ENCODE assay signal across 35 cellular contexts in genomic region chr15:34637305-34637704, GRCh38. TPM values are rescaled to one million over a fixed set of nuclear protein-coding genes. Genes with fewer than 3 reads are reported as not detected.
A peak's percentile ranks its signal among the peaks of the same experiment; 100 is the strongest.
DNase-seq lines count a peak whose midpoint lies in the region; ATAC-seq, FAIRE-seq and TF ChIP-seq lines count a peak whose summit lies in the region.
"Had no signal": no experiment of that assay in that cellular context is flagged by ENCODE, and none has a peak within 500 bp of the region (broad histone marks: within the 10 kb centered on the region; RNA-seq: fewer than 3 reads in every experiment).

No MANE protein-coding gene starts in this region.

- H2BK20ac ChIP-seq in IMR-90 (ENCODE audit: low read depth, low read length): 0 out of 2 replicates have a peak overlapping the region, but pooled peaks have one; percentile 24

- no peak overlapping the region for H4K8ac ChIP-seq in IMR-90 (ENCODE audit: low read depth in 2 of 2, low read length in 2 of 2)

- TF ChIP-seq CTCF in IMR-90 (conservative IDR thresholded peaks at IDR 0.05; ENCODE audit: low read depth, low read length): no peak
- no peak for TF ChIP-seq CTCF in PC-3 (conservative IDR thresholded peaks at IDR 0.05; ENCODE audit: low read depth, low read length)
- TF ChIP-seq CTCF in K562 (IDR thresholded peaks at IDR 0.05 in 2 of 3, conservative IDR thresholded peaks at IDR 0.05 in 1 of 3; ENCODE audit: insufficient read depth in 2 of 3, low read depth in 1 of 3, low read length in 3 of 3): no peak
- TF ChIP-seq CTCF in RWPE1 (conservative IDR thresholded peaks at IDR 0.05; ENCODE audit: low read depth): no peak

- WGBS in IMR-90 (ENCODE audit: extremely low coverage in 2 of 2, insufficient read length in 1 of 2), 2 experiments: no CpG with 5 or more reads among the region's 1 CpG
- 54% methylated on average over 1 of the region's 1 CpG for WGBS in K562 (ENCODE audit: insufficient coverage, low coverage, missing lambda C conversion rate)

- TF ChIP-seq RAD21 in IMR-90 (IDR thresholded peaks at IDR 0.05; ENCODE audit: low read length) (no peak), K562 (CRISPR knock-in tag; conservative IDR thresholded peaks at IDR 0.05 in 1 of 2, IDR thresholded peaks at IDR 0.05 in 1 of 2) (no peak)

- H4K5ac ChIP-seq in IMR-90 (ENCODE audit: low read depth, low read length): no peak overlapping the region

- no peaks in the 10 kb centered on the region for H3K79me1 ChIP-seq in IMR-90 (ENCODE audit: low read depth in 1 of 2, low read length in 2 of 2)

- H2BK15ac ChIP-seq in IMR-90 (ENCODE audit: low read depth, low read length): no peak overlapping the region

- H3K9me3 ChIP-seq in IMR-90 (ENCODE audit: control insufficient read depth, insufficient read depth, low read length) (no peaks in the 10 kb centered on the region), PC-3 (ENCODE audit: low read length) (no peaks in the 10 kb centered on the region), K562 (replicated peaks; ENCODE audit: control insufficient read depth, insufficient read depth, low read depth, low read length) (peaks cover 2% of the 10 kb centered on the region; the same call in 1 of the 2 replicates)
- H3K9me3 ChIP-seq: BE2C, BLaER1, Caco-2 had no signal

- no peaks in the 10 kb centered on the region for H3K9me2 ChIP-seq in PC-3 (replicated peaks; ENCODE audit: low read length)

- no peak for TF ChIP-seq POLR2A in IMR-90 (IDR thresholded peaks at IDR 0.05; ENCODE audit: low read depth, low read length)
- TF ChIP-seq POLR2A in K562 (conservative IDR thresholded peaks at IDR 0.05): no peak

- H3K4ac ChIP-seq in IMR-90 (ENCODE audit: low read depth, low read length): no peak overlapping the region

- POLR2A ChIA-PET in IMR-90 (lab: Charles Lee; ENCODE audit: unreplicated experiment) (no interaction called here), PC-3 (lab: Charles Lee; ENCODE audit: unreplicated experiment) (interaction anchor here (0.6 kb wide), 2 partner anchors 177 to 589 kb away, joined by 4 to 12 read pairs; no protein-coding TSS in a partner anchor), K562 (lab: Yijun Ruan, JAX) (interaction anchor here (0.6 to 0.7 kb wide), 2 partner anchors 55 to 1413 kb away, joined by 3 read pairs; no protein-coding TSS in a partner anchor), RWPE1 (lab: Yijun Ruan, JAX; ENCODE audit: low non-redundant PET) (no interaction called here)

- H3K36me3 ChIP-seq in IMR-90 (ENCODE audit: control insufficient read depth, insufficient read depth, low read length) (no peaks in the 10 kb centered on the region), PC-3 (ENCODE audit: low read depth, low read length) (no peaks in the 10 kb centered on the region), K562 (ENCODE audit: control insufficient read depth, insufficient read depth, low read length) (no peaks in the 10 kb centered on the region)
- H3K36me3 ChIP-seq: BE2C; BLaER1; BLaER1 treated with 17β-estradiol and CSF1 and Interleukin-3, amounts not matched to agents 10 nM and 100 nM had no signal

- H3F3A ChIP-seq in PC-3 (ENCODE audit: low read length, unreplicated experiment): no peaks in the 10 kb centered on the region

- TF ChIP-seq EP300 in K562 (IDR thresholded peaks at IDR 0.05; ENCODE audit: low read length): no peak

- dilution Hi-C loops in IMR-90 (cut with HindIII; ENCODE audit: low sequenced_read_pairs, unreplicated experiment): no loop called here

- DNase-seq in IMR-90 (no peak), PC-3 (peak; percentile 51), K562 (ENCODE audit: extremely low read depth in 1 of 4, low spot score in 3 of 4) (no peak), HT-29 (ENCODE audit: low spot score) (no peak), RWPE1 (ENCODE audit: low spot score) (no peak), OCI-M2 (lab: John Stamatoyannopoulos, UW; ENCODE audit: unreplicated experiment) (no peak)
- no peak for DNase-seq in stimulated activated CD4-positive, alpha-beta T cell treated with anti-CD3 and anti-CD28 coated beads, Interleukin-4, amount 100 ng/mL, for 4 hours
- DNase-seq: 8988T; ACHN; AML-193; BE2C; C1 segment of cervical spinal cord; Caco-2; Calu3; CD4-positive, alpha-beta memory T cell; CD4-positive, alpha-beta T cell; CD4-positive, CD25-positive, alpha-beta regulatory T cell; CD8-positive, alpha-beta memory T cell; CD8-positive, alpha-beta T cell; COR-L47; DMS 273 treated with DMSO at 0.1 percent for 48 hours; DMS153; DMS53; DMS79; DMS79 treated with DMSO at 0.1 percent for 48 hours; DND-41; EL had no signal

- H3K9ac ChIP-seq in IMR-90 (ENCODE audit: low read depth, low read length) (no peak overlapping the region), PC-3 (ENCODE audit: low read length) (no peak overlapping the region), K562 (ENCODE audit: insufficient read depth in 1 of 2, low read depth in 2 of 2, low read length in 2 of 2) (no peak overlapping the region)
- H3K9ac ChIP-seq: BLaER1; BLaER1 treated with 17β-estradiol and CSF1 and Interleukin-3, amounts not matched to agents 10 nM and 100 nM had no signal

- H2AFZ ChIP-seq in IMR-90 (replicated peaks; ENCODE audit: low read length, poor library complexity) (no peak overlapping the region), PC-3 (ENCODE audit: low read length) (no peak overlapping the region), K562 (ENCODE audit: low read depth, low read length) (peak overlapping the region; percentile 83)

- no peak overlapping the region for H3K23ac ChIP-seq in IMR-90 (ENCODE audit: low read depth, low read length)

- H3K79me2 ChIP-seq in PC-3 (ENCODE audit: low read length) (no peaks in the 10 kb centered on the region), K562 (ENCODE audit: control insufficient read depth, insufficient read depth, low read length) (no peaks in the 10 kb centered on the region)

- H2BK120ac ChIP-seq in IMR-90 (ENCODE audit: low read depth, low read length): no peak overlapping the region

- no peaks in the 10 kb centered on the region; the same call in 1 of the 2 replicates for H3K4me1 ChIP-seq in IMR-90 (ENCODE audit: control insufficient read depth, insufficient read depth, low read length)
- H3K4me1 ChIP-seq in PC-3 (ENCODE audit: insufficient read depth, low read length): peaks cover 4% of the 10 kb centered on the region; the same call in 1 of the 2 replicates
- H3K4me1 ChIP-seq in K562 (replicated peaks in 1 of 2; ENCODE audit: control insufficient read depth in 2 of 2, insufficient read depth in 2 of 2, low read length in 2 of 2): peaks cover 0 to 13% of the 10 kb centered on the region in 2 experiments; a peak in 2 of 5 replicates
- H3K4me1 ChIP-seq: A549, BE2C, BLaER1, Caco-2 had no signal

- H3K27me3 ChIP-seq in IMR-90 (ENCODE audit: control insufficient read depth, insufficient read depth, low read length): no peaks in the 10 kb centered on the region
- no peaks in the 10 kb centered on the region for H3K27me3 ChIP-seq in PC-3 (ENCODE audit: low read length)
- no peaks in the 10 kb centered on the region for H3K27me3 ChIP-seq in K562 (ENCODE audit: control insufficient read depth in 2 of 2, insufficient read depth in 2 of 2, low read length in 2 of 2)
- H3K27me3 ChIP-seq: BE2C; BLaER1; BLaER1 treated with 17β-estradiol and CSF1 and Interleukin-3, amounts not matched to agents 10 nM and 100 nM had no signal

- H3K27ac ChIP-seq in IMR-90 (ENCODE audit: insufficient read depth, low read length): no peak overlapping the region
- H3K27ac ChIP-seq in PC-3 (ENCODE audit: low read length): no peak overlapping the region
- H3K27ac ChIP-seq in K562 (ENCODE audit: extremely low read depth, low read depth, low read length): peak overlapping the region; percentile 26; the same call in 1 of the 3 replicates
- H3K27ac ChIP-seq in RWPE1: no peak overlapping the region
- H3K27ac ChIP-seq: 22Rv1; A549; BLaER1; BLaER1 treated with 17β-estradiol and CSF1 and Interleukin-3, amounts not matched to agents 10 nM and 100 nM; C4-2B had no signal

- H3K4me3 ChIP-seq in IMR-90 (ENCODE audit: insufficient read depth, low read depth, low read length) (no peak overlapping the region), PC-3 (ENCODE audit: low read length) (no peak overlapping the region), K562 (no peak overlapping the region)
- H3K4me3 ChIP-seq: A549; BLaER1; BLaER1 treated with 17β-estradiol and CSF1 and Interleukin-3, amounts not matched to agents 10 nM and 100 nM had no signal

- no peak overlapping the region for H3K14ac ChIP-seq in IMR-90 (replicated peaks; ENCODE audit: low read depth, low read length)

- H2AK5ac ChIP-seq in IMR-90 (ENCODE audit: low read depth, low read length): no peak overlapping the region

- FAIRE-seq in G401.6 (lab: Jason Lieb, UNC): peak; percentile 17
- FAIRE-seq in K562 (lab: Jason Lieb, UNC): no peak
- FAIRE-seq: A204.1, D721Med had no signal

- in situ Hi-C loops in IMR-90 (cut with MboI; ENCODE audit: low sequenced_read_pairs) (no loop called here), K562 (cut with MboI) (no loop called here)

- intact Hi-C loops in IMR-90 (cut with micrococcal nuclease): no loop called here
- intact Hi-C loops in PC-3 (cut with micrococcal nuclease): no loop called here
- intact Hi-C loops in K562 (cut with micrococcal nuclease): no loop called here

- no peak overlapping the region for H3K18ac ChIP-seq in IMR-90 (ENCODE audit: low read depth, low read length)

- BruUV-seq in IMR-90 (replicated peaks; lab: Mats Ljungman, UMichigan) (no TSS peak), PC-3 (replicated peaks; lab: Mats Ljungman, UMichigan) (no TSS peak), K562 (replicated peaks; lab: Mats Ljungman, UMichigan) (no TSS peak)

- H3K4me2 ChIP-seq in IMR-90 (ENCODE audit: low read depth, low read length) (no peak overlapping the region), PC-3 (ENCODE audit: low read length) (peak overlapping the region; percentile 17; the same call in 1 of the 2 replicates), K562 (ENCODE audit: insufficient read depth, low read length) (no peak overlapping the region)
- H3K4me2 ChIP-seq: A549; BLaER1; BLaER1 treated with 17β-estradiol and CSF1 and Interleukin-3, amounts not matched to agents 10 nM and 100 nM had no signal

- no peak overlapping the region for H4K91ac ChIP-seq in IMR-90 (ENCODE audit: insufficient read depth, low read depth, low read length)

- H3K56ac ChIP-seq in IMR-90 (ENCODE audit: extremely low read depth, insufficient read depth, low read length): no peak overlapping the region

- no peak overlapping the region for H2AK9ac ChIP-seq in IMR-90 (replicated peaks; ENCODE audit: low read depth, low read length, poor library complexity)

- ATAC-seq in IMR-90 (ENCODE audit: low read depth) (no peak), PC-3 (peak; percentile 76), K562 (no peak)
- ATAC-seq: A549; CD8-positive, alpha-beta T cell had no signal

- CTCF ChIA-PET in IMR-90 (lab: Yijun Ruan, JAX): no interaction called here
- CTCF ChIA-PET in PC-3 (lab: Charles Lee): interaction anchor here (0.6 kb wide), 1 partner anchor 283 kb away, joined by 3 read pairs; no protein-coding TSS in a partner anchor
- CTCF ChIA-PET in K562 (lab: Yijun Ruan, JAX; ENCODE audit: low intra/inter-chr PET ratio): no interaction called here
- CTCF ChIA-PET in RWPE1 (lab: Yijun Ruan, JAX): no interaction called here

- H4K20me1 ChIP-seq in IMR-90 (ENCODE audit: insufficient read depth, low read length): no peaks in the 10 kb centered on the region
- H4K20me1 ChIP-seq in PC-3 (ENCODE audit: low read length): no peaks in the 10 kb centered on the region
- H4K20me1 ChIP-seq in K562 (replicated peaks; ENCODE audit: control insufficient read depth, insufficient read depth, low read length): no peaks in the 10 kb centered on the region
- H4K20me1 ChIP-seq: BLaER1; BLaER1 treated with 17β-estradiol and CSF1 and Interleukin-3, amounts not matched to agents 10 nM and 100 nM had no signal

- H2BK5ac ChIP-seq in IMR-90 (ENCODE audit: low read depth, low read length, poor library complexity, severe bottlenecking): peak overlapping the region; percentile 33

- H3K9me1 ChIP-seq in IMR-90 (ENCODE audit: insufficient read depth, low read length) (no peaks in the 10 kb centered on the region), K562 (ENCODE audit: control insufficient read depth, insufficient read depth, low read length) (no peaks in the 10 kb centered on the region)

RNA-seq across cellular contexts. Expression of gene GOLGA8B, which starts 53.9 kb away (rescaled TPM):
- total RNA-seq in IMR-90 (2012; rRNA removed) (6.4 and 7.7 TPM in 2 replicates), PC-3 (2014; rRNA removed) (50.0 and 51.0 TPM in 2 replicates), K562 (2014; rRNA removed) (42.7 and 54.1 TPM in 2 replicates), K562 (2014; rRNA removed; fragmentation: Illumina TruSeq; extraction: Trizol) (45.5 and 53.2 TPM in 2 replicates), K562 (2015; rRNA removed; fragmentation: Illumina TruSeq; extraction: Trizol) (33.8 TPM in 2 replicates), K562 (2021) (65.3 and 79.5 TPM in 2 replicates)
- polyA plus RNA-seq in IMR-90 (2012; rRNA removed) (27.1 and 31.6 TPM in 2 replicates), K562 (2011; rRNA removed) (120 and 133 TPM in 2 replicates), K562 (2014; fragmentation: Illumina TruSeq; extraction: Trizol) (63.1 and 84.4 TPM in 2 replicates), K562 (2014; fragmentation: Nextera tagmentation; extraction: Ambion mirVana) (10 to 100 TPM in 1 of 2 experiments, 1 to 10 TPM in 1; 7.9 to 10.2 TPM), K562 (2014; rRNA removed) (166 and 236 TPM in 2 replicates)
- polyA plus RNA-seq in IMR-90 (2012; cell fraction: cytosol; rRNA removed): 2.9 and 3.4 TPM in 2 replicates
- polyA plus RNA-seq in IMR-90 (2012; cell fraction: nucleus; rRNA removed; ENCODE audit: low replicate concordance): 293 and 552 TPM in 2 replicates
- total RNA-seq in K562 (2011; cell fraction: chromatin; rRNA removed; ENCODE audit: low replicate concordance): 390 and 496 TPM in 2 replicates
- total RNA-seq in K562 (2011; cell fraction: nucleolus; rRNA removed): 104 and 126 TPM in 2 replicates
- 172 and 193 TPM in 2 replicates for total RNA-seq in K562 (2011; cell fraction: nucleoplasm; rRNA removed)
- 20.2 and 43.3 TPM in 2 replicates for polyA plus RNA-seq in K562 (2011; cell fraction: cytosol; rRNA removed)
- 403 and 445 TPM in 2 replicates for polyA plus RNA-seq in K562 (2011; cell fraction: nucleus; rRNA removed)
- 46.7 and 119 TPM in 2 replicates for polyA plus RNA-seq in K562 (2012)
- 15.1 and 27.9 TPM in 2 replicates for polyA minus RNA-seq in K562 (2011; rRNA and poly(A)+ RNA removed)
- 7.1 and 13.0 TPM in 2 replicates for polyA minus RNA-seq in K562 (2011; cell fraction: cytosol; rRNA and poly(A)+ RNA removed)
- 54.5 and 77.9 TPM in 2 replicates for polyA minus RNA-seq in K562 (2011; cell fraction: nucleus; rRNA and poly(A)+ RNA removed)
- 9.8 and 18.1 TPM in 2 replicates for total RNA-seq in HT-29 (2014; rRNA removed; shearing (Covaris generic))

Comparison
In these comparisons a context has a peak if more than half of its experiments do, and no peak if none do; other contexts are left out.
1. POLR2A ChIA-PET loops: an anchor here in PC-3 (0.6 kb wide) and K562 (0.6 to 0.7 kb wide); none called in IMR-90 and RWPE1.